ENCODE assay signal across 2 cellular contexts in the genomic region with DNA sequence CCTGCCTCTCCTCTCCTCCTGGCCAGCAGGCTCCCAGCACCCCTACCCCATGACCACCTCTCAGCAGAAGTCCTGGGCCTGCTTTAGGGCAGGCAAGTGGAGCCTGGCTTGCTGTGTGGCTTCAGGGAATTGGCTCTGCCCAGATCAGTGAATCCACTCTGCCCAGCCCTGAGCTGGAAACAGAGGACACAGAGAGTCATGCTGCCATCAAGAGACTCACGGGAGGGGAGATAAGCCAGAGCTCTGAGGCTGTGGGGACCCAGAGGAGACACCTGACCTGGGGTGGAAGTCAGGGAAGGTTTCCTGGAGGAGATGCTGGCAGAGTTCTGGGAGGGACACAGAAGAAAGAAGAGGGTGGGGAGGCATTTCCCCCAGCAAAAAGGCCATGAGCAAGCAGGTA.
TF ChIP-seq lines count a peak whose summit lies in the region.

No MANE protein-coding gene starts in this region.

TF ChIP-seq in SK-N-SH, 30 proteins besides CTCF, POLR2A, EP300 and RAD21 (continued from another document):
- TF ChIP-seq MEF2A (IDR thresholded peaks at IDR 0.05; ENCODE audit: borderline replicate concordance, low read depth), result no peak

TF ChIP-seq in SK-N-SH treated with all-trans-retinoic acid at 6 μM for 48 hours, 23 proteins besides CTCF, POLR2A, EP300 and RAD21 (continued from another document):
- no peak for TF ChIP-seq ZC3H10 (CRISPR knock-in tag; IDR thresholded peaks at IDR 0.05)
TF ChIP-seq in SK-N-SH treated with all-trans-retinoic acid at 6 μM for 48 hours: peak in this region for 0.
